ENCODE assay signal across 8 cellular contexts in genomic region chr5:134100283-134101011, GRCh38. TPM values are rescaled to one million over a fixed set of nuclear protein-coding genes. Genes with fewer than 3 reads are reported as not detected.
DNase-seq lines count a peak whose midpoint lies in the region; ATAC-seq lines count a peak whose summit lies in the region.

No MANE protein-coding gene starts in this region.

- H3K27me3 ChIP-seq in effector memory CD4-positive, alpha-beta T cell (replicated peaks; ENCODE audit: control insufficient read depth, insufficient read depth, low read length, poor library complexity, severe bottlenecking) = no peaks in the 10 kb centered on the region

- no peaks in the 10 kb centered on the region for H3K36me3 ChIP-seq in effector memory CD4-positive, alpha-beta T cell (ENCODE audit: control insufficient read depth, insufficient read depth, low read length)

- peak overlapping the region; percentile 9 for H3K4me3 ChIP-seq in effector memory CD4-positive, alpha-beta T cell (ENCODE audit: insufficient read depth, low read depth, low read length, poor library complexity, severe bottlenecking)

- ATAC-seq in Right ventricle myocardium superior (ENCODE audit: poor library complexity) (no peak), HG03439 (IDR thresholded peaks at IDR 0.05; ENCODE audit: unreplicated experiment) (peak; percentile 64)

- peaks cover 74% of the 10 kb centered on the region for H3K4me1 ChIP-seq in effector memory CD4-positive, alpha-beta T cell (ENCODE audit: control insufficient read depth, insufficient read depth, low read length, poor library complexity, severe bottlenecking)

- peak overlapping the region; percentile 91 for H3K27ac ChIP-seq in effector memory CD4-positive, alpha-beta T cell (ENCODE audit: insufficient read depth, low read length, poor library complexity, severe bottlenecking)

- intact Hi-C loops in Right ventricle myocardium superior (cut with DNase I) (loop anchor here (5.0 kb wide), 1 partner anchor 47 kb away; no protein-coding TSS in a partner anchor), cardiac septum (cut with DNase I) (loop anchor here (2.0 to 5.0 kb wide), 2 partner anchors 40 to 192 kb away; no protein-coding TSS in a partner anchor)

- DNase-seq in Right ventricle myocardium superior (peak; percentile 40), cardiac septum (ENCODE audit: low spot score) (no peak), NCI-H2227 treated with DMSO at 0.1 percent for 48 hours (lab: John Stamatoyannopoulos, UW) (no peak), NCI-H1105 (lab: John Stamatoyannopoulos, UW) (no peak)
- peak; percentile 66 to 86 for DNase-seq in activated CD4-positive, alpha-beta T cell treated with anti-CD3 and anti-CD28 coated beads, Interleukin-2, amount 50 U/mL, for 24 hours (ENCODE audit: low read depth in 1 of 2, low spot score in 1 of 2)
- DNase-seq in effector memory CD4-positive, alpha-beta T cell = peak; percentile 69 to 85 (median 79)
- peak; percentile 81 to 84 for DNase-seq in stimulated activated CD4-positive, alpha-beta T cell treated with anti-CD3 and anti-CD28 coated beads, Interleukin-2, amount 100 ng/mL, for 24 hours

- no peaks in the 10 kb centered on the region for H3K9me3 ChIP-seq in effector memory CD4-positive, alpha-beta T cell (ENCODE audit: control insufficient read depth, low read length)

RNA-seq across cellular contexts. Expression of gene TCF7, which starts 14.0 kb away (rescaled TPM):
- total RNA-seq in Right ventricle myocardium superior (2.2 TPM), cardiac septum (2.2 TPM)

Comparison
In these comparisons a context has a peak if more than half of its experiments do, and no peak if none do; other contexts are left out.
1. DNase-seq: peak in Right ventricle myocardium superior (single experiment), activated CD4-positive, alpha-beta T cell treated with anti-CD3 and anti-CD28 coated beads, Interleukin-2, amount 50 U/mL, for 24 hours (2 of 2), effector memory CD4-positive, alpha-beta T cell (3 of 3) and stimulated activated CD4-positive, alpha-beta T cell treated with anti-CD3 and anti-CD28 coated beads, Interleukin-2, amount 100 ng/mL, for 24 hours (2 of 2); none in cardiac septum (single experiment), NCI-H2227 treated with DMSO at 0.1 percent for 48 hours (single experiment) and NCI-H1105 (single experiment).